ENCODE assay signal across 9 cellular contexts in genomic region chr6:26569433-26569764, GRCh38. TPM values are rescaled to one million over a fixed set of nuclear protein-coding genes. Genes with fewer than 3 reads are reported as not detected.
DNase-seq lines count a peak whose midpoint lies in the region; ATAC-seq, FAIRE-seq and TF ChIP-seq lines count a peak whose summit lies in the region.
"Had no signal": no experiment of that assay in that cellular context is flagged by ENCODE, and none has a peak within 500 bp of the region (broad histone marks: within the 10 kb centered on the region; RNA-seq: fewer than 3 reads in every experiment).

No MANE protein-coding gene starts in this region.

- H3K27ac Mint-ChIP-seq in activated T-cell treated with anti-CD3 and anti-CD28 coated beads, Interleukin-2, amount 50 U/mL, for 24 hours: peak overlapping the region; percentile 93

- no peaks in the 10 kb centered on the region for H3K9me3 Mint-ChIP-seq in activated T-cell treated with anti-CD3 and anti-CD28 coated beads, Interleukin-2, amount 50 U/mL, for 24 hours

- peak overlapping the region; percentile 85 for H3K4me3 Mint-ChIP-seq in activated T-cell treated with anti-CD3 and anti-CD28 coated beads, Interleukin-2, amount 50 U/mL, for 24 hours

- H3K36me3 ChIP-seq in SK-N-MC (ENCODE audit: insufficient read depth, low read length): no peaks in the 10 kb centered on the region
- no peaks in the 10 kb centered on the region for H3K36me3 ChIP-seq in fibroblast of lung (ENCODE audit: control insufficient read depth, insufficient read depth, low read length)
- H3K36me3 ChIP-seq in stomach: no peaks in the 10 kb centered on the region
- H3K36me3 ChIP-seq in small intestine (ENCODE audit: control insufficient read depth in 2 of 2, insufficient read depth in 2 of 2, low read length in 2 of 2): no peaks in the 10 kb centered on the region

- H3K4me2 ChIP-seq in fibroblast of lung (ENCODE audit: extremely low read depth, insufficient read depth, low read length): peak overlapping the region; percentile 82

- TF ChIP-seq CTCF in fibroblast of lung (conservative IDR thresholded peaks at IDR 0.05 in 1 of 2, IDR thresholded peaks at IDR 0.05 in 1 of 2; ENCODE audit: low read depth in 1 of 2, low read length in 2 of 2) (no peak), stomach (IDR thresholded peaks at IDR 0.05) (no peak)

- no peaks in the 10 kb centered on the region for H3K79me2 ChIP-seq in fibroblast of lung (ENCODE audit: control insufficient read depth, insufficient read depth, low read length)

- H3K27me3 Mint-ChIP-seq in activated T-cell treated with anti-CD3 and anti-CD28 coated beads, Interleukin-2, amount 50 U/mL, for 24 hours: peaks cover 2% of the 10 kb centered on the region

- H3K4me1 Mint-ChIP-seq in activated T-cell treated with anti-CD3 and anti-CD28 coated beads, Interleukin-2, amount 50 U/mL, for 24 hours (ENCODE audit: low read depth): peaks cover 36% of the 10 kb centered on the region

- WGBS in stomach, 5 donors: 2 to 15% (median 11%) methylated on average over 2 of the region's 2 CpGs
- WGBS in small intestine, 3 donors: 4 to 19% (median 11%) methylated on average over 2 of the region's 2 CpGs

- H3K36me3 Mint-ChIP-seq in activated T-cell treated with anti-CD3 and anti-CD28 coated beads, Interleukin-2, amount 50 U/mL, for 24 hours (ENCODE audit: low read depth): peaks cover 9% of the 10 kb centered on the region

- FAIRE-seq in small intestine (lab: Jason Lieb, UNC): no peak

- TF ChIP-seq POLR2A in stomach (IDR thresholded peaks at IDR 0.05): no peak

- TF ChIP-seq EP300 in stomach (IDR thresholded peaks at IDR 0.05): no peak

- H3K27me3 ChIP-seq in fibroblast of lung (ENCODE audit: control insufficient read depth, insufficient read depth, low read length): no peaks in the 10 kb centered on the region
- no peaks in the 10 kb centered on the region for H3K27me3 ChIP-seq in stomach
- no peaks in the 10 kb centered on the region for H3K27me3 ChIP-seq in small intestine (ENCODE audit: control insufficient read depth in 2 of 2, insufficient read depth in 2 of 2, low read length in 2 of 2)

- H3K9me3 ChIP-seq in SK-N-MC (ENCODE audit: low read depth, low read length) (no peaks in the 10 kb centered on the region), fibroblast of lung (ENCODE audit: control insufficient read depth, insufficient read depth, low read depth, low read length) (no peaks in the 10 kb centered on the region), stomach (no peaks in the 10 kb centered on the region), small intestine (ENCODE audit: control insufficient read depth, low read depth) (no peaks in the 10 kb centered on the region)

- DNase-seq in activated T-cell treated with anti-CD3 and anti-CD28 coated beads, Interleukin-2, amount 50 U/mL, for 24 hours: no peak
- no peak for DNase-seq in activated T-cell treated with anti-CD3 and anti-CD28 coated beads, Interleukin-2, amount 50 U/mL, for 1 hour
- DNase-seq in SK-N-MC (ENCODE audit: low read depth, low spot score) (no peak), fibroblast of lung (ENCODE audit: low read depth in 2 of 2) (no peak), stomach (no peak), small intestine (no peak), D341Med (ENCODE audit: low spot score) (no peak)
- DNase-seq: DMS153 had no signal

- no peak overlapping the region for H2AFZ ChIP-seq in fibroblast of lung (ENCODE audit: low read length)

- H4K20me1 ChIP-seq in fibroblast of lung (ENCODE audit: control insufficient read depth, extremely low read depth, insufficient read depth, low read length): no peaks in the 10 kb centered on the region

- intact Hi-C loops in stomach (cut with DNase I; ENCODE audit: low total_unique reads): no loop called here

- peak overlapping the region; percentile 78 for H3K27ac ChIP-seq in SK-N-MC
- no peak overlapping the region for H3K27ac ChIP-seq in fibroblast of lung (ENCODE audit: insufficient read depth, low read length)
- peak overlapping the region in 2 of 5 donors; percentile 23 to 79 for H3K27ac ChIP-seq in stomach
- H3K27ac ChIP-seq in small intestine (ENCODE audit: low read depth in 1 of 2, low read length in 1 of 2): no peak overlapping the region

- no peak for ATAC-seq in HG02938 (IDR thresholded peaks at IDR 0.05; ENCODE audit: unreplicated experiment)

- H3K4me3 ChIP-seq in SK-N-MC (peak overlapping the region; percentile 89), fibroblast of lung (replicated peaks in 1 of 4; ENCODE audit: control extremely low read depth in 1 of 4, insufficient read depth in 1 of 4, low read depth in 3 of 4, low read length in 4 of 4) (peak overlapping the region in 2 of 4 experiments; percentile 73 to 96), stomach (peak overlapping the region; percentile 45 to 50 (median 45)), small intestine (ENCODE audit: low read depth in 1 of 2, low read length in 2 of 2) (no peak overlapping the region)

- H3K4me1 ChIP-seq in fibroblast of lung (ENCODE audit: control insufficient read depth, extremely low read depth, insufficient read depth, low read length) (no peaks in the 10 kb centered on the region), stomach (peaks cover 10 to 27% (median 18%) of the 10 kb centered on the region in 4 donors), small intestine (ENCODE audit: control insufficient read depth in 2 of 2, insufficient read depth in 1 of 2, low read depth in 1 of 2, low read length in 1 of 2) (no peaks in the 10 kb centered on the region)

- peak overlapping the region; percentile 73 for H3K9ac ChIP-seq in SK-N-MC (ENCODE audit: insufficient read length)
- no peak overlapping the region for H3K9ac ChIP-seq in fibroblast of lung (ENCODE audit: insufficient read depth, low read length)

RNA-seq across cellular contexts. Expression of gene ABT1, which starts 27.4 kb away (rescaled TPM):
- 13.1 and 13.4 TPM in 2 replicates for total RNA-seq in fibroblast of lung
- 8.3 and 9.9 TPM in 2 replicates for polyA plus RNA-seq in fibroblast of lung
- 7.7 and 12.6 TPM in 2 replicates for polyA plus RNA-seq in fibroblast of lung (2012)
- polyA minus RNA-seq in fibroblast of lung (ENCODE audit: low replicate concordance): 9.5 and 10.8 TPM in 2 replicates
- total RNA-seq in stomach: 10 to 100 TPM in 3 of 5 donors, 1 to 10 TPM in 1, not detected in 1; 7.2 to 16.9 (median 14.0) TPM
- polyA plus RNA-seq in stomach: 10 to 100 TPM; 12.6 to 18.0 (median 15.1) TPM
- polyA plus RNA-seq in small intestine: 10 to 100 TPM; 17.4 to 20.9 (median 18.1) TPM

RNA-seq across cellular contexts. Expression of gene HMGN4, which starts 31.2 kb away (rescaled TPM):
- 90.4 and 111 TPM in 2 replicates for total RNA-seq in fibroblast of lung
- 58.7 and 74.9 TPM in 2 replicates for polyA plus RNA-seq in fibroblast of lung
- 50.1 and 58.4 TPM in 2 replicates for polyA plus RNA-seq in fibroblast of lung (2012)
- polyA minus RNA-seq in fibroblast of lung (ENCODE audit: low replicate concordance): 6.0 and 7.6 TPM in 2 replicates
- 10 to 100 TPM; 11.3 to 96.0 (median 66.1) TPM for total RNA-seq in stomach
- 10 to 100 TPM; 22.4 to 46.3 (median 29.2) TPM for polyA plus RNA-seq in stomach
- polyA plus RNA-seq in small intestine: 10 to 100 TPM; 47.0 to 62.7 (median 56.2) TPM

Comparison
In these comparisons a context has a peak if more than half of its experiments do, and no peak if none do; other contexts are left out.
1. H3K4me3 ChIP-seq: peak in SK-N-MC (single experiment) and stomach (4 of 4); none in small intestine (0 of 2).